8 cellular contexts compared by ENCODE assay signal in genomic region chr19:16828990-16829821, GRCh38. TPM values are rescaled to one million over a fixed set of nuclear protein-coding genes. Genes with fewer than 3 reads are reported as not detected.
A peak's percentile ranks its signal among the peaks of the same experiment; 100 is the strongest.
DNase-seq lines count a peak whose midpoint lies in the region; ATAC-seq and TF ChIP-seq lines count a peak whose summit lies in the region.

A gene with protein sequence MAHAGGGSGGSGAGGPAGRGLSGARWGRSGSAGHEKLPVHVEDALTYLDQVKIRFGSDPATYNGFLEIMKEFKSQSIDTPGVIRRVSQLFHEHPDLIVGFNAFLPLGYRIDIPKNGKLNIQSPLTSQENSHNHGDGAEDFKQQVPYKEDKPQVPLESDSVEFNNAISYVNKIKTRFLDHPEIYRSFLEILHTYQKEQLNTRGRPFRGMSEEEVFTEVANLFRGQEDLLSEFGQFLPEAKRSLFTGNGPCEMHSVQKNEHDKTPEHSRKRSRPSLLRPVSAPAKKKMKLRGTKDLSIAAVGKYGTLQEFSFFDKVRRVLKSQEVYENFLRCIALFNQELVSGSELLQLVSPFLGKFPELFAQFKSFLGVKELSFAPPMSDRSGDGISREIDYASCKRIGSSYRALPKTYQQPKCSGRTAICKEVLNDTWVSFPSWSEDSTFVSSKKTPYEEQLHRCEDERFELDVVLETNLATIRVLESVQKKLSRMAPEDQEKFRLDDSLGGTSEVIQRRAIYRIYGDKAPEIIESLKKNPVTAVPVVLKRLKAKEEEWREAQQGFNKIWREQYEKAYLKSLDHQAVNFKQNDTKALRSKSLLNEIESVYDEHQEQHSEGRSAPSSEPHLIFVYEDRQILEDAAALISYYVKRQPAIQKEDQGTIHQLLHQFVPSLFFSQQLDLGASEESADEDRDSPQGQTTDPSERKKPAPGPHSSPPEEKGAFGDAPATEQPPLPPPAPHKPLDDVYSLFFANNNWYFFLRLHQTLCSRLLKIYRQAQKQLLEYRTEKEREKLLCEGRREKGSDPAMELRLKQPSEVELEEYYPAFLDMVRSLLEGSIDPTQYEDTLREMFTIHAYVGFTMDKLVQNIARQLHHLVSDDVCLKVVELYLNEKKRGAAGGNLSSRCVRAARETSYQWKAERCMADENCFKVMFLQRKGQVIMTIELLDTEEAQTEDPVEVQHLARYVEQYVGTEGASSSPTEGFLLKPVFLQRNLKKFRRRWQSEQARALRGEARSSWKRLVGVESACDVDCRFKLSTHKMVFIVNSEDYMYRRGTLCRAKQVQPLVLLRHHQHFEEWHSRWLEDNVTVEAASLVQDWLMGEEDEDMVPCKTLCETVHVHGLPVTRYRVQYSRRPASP (plus strand): TSS chr19:16829398. CDS start chr19:16829421, 23 bp downstream.

- H3K9me3 Mint-ChIP-seq in osteocyte (ENCODE audit: unreplicated experiment): no peaks in the 10 kb centered on the region

- DNase-seq in NCI-H1092 (lab: John Stamatoyannopoulos, UW) (peak; percentile 79), T follicular helper cell (ENCODE audit: low read depth) (peak; percentile 84), head of caudate nucleus (peak; percentile 65 to 94 (median 88)), osteocyte (ENCODE audit: extremely low spot score, unreplicated experiment) (peak; percentile 95)
- DNase-seq in activated naive CD8-positive, alpha-beta T cell treated with anti-CD3 and anti-CD28 coated beads, Interleukin-2, amount 50 U/mL, for 16 hours (ENCODE audit: low read depth, low spot score): peak; percentile 72

- ATAC-seq in GM21529 (IDR thresholded peaks at IDR 0.05; ENCODE audit: unreplicated experiment): peak; percentile 75

- H3K27ac ChIP-seq in C4-2B: peak within 1 kb of the TSS; percentile 83
- peak within 1 kb of the TSS; percentile 69 for H3K27ac ChIP-seq in temporal lobe (ENCODE audit: low read depth, low read length)

- H3K27me3 Mint-ChIP-seq in osteocyte (ENCODE audit: unreplicated experiment): no peaks in the 10 kb centered on the region

- H3K4me1 Mint-ChIP-seq in osteocyte (ENCODE audit: unreplicated experiment): peaks cover 44% of the 10 kb centered on the region

- TF ChIP-seq CTCF in C4-2B (conservative IDR thresholded peaks at IDR 0.05): no peak
- no peak for TF ChIP-seq CTCF in osteocyte (IDR thresholded peaks at IDR 0.05)

- peaks cover 19% of the 10 kb centered on the region for H3K36me3 Mint-ChIP-seq in osteocyte (ENCODE audit: unreplicated experiment)

- peak within 1 kb of the TSS; percentile 85 for H3K4me3 Mint-ChIP-seq in osteocyte (ENCODE audit: unreplicated experiment)

- intact Hi-C loops in head of caudate nucleus (cut with DNase I): no loop called here

- peak within 1 kb of the TSS; percentile 78 for H3K27ac Mint-ChIP-seq in osteocyte (ENCODE audit: unreplicated experiment)

RNA-seq across cellular contexts. Expression of the gene that starts here (rescaled TPM):
- total RNA-seq in osteocyte (75.3 and 80.0 TPM in 2 replicates), temporal lobe (50.6 TPM)

Comparison
In these comparisons a context has a peak if more than half of its experiments do, and no peak if none do; other contexts are left out.
1. Peak in every context shown above with its lines: DNase-seq, ATAC-seq and H3K27ac ChIP-seq.